18 cellular contexts compared by ENCODE assay signal in genomic region chr6:6643398-6643797, GRCh38. TPM values are rescaled to one million over a fixed set of nuclear protein-coding genes. Genes with fewer than 3 reads are reported as not detected.
DNase-seq lines count a peak whose midpoint lies in the region; ATAC-seq, FAIRE-seq and TF ChIP-seq lines count a peak whose summit lies in the region.
"Had no signal": no experiment of that assay in that cellular context is flagged by ENCODE, and none has a peak within 500 bp of the region (broad histone marks: within the 10 kb centered on the region; RNA-seq: fewer than 3 reads in every experiment).

No MANE protein-coding gene starts in this region.

- FAIRE-seq in GM12892 (lab: Jason Lieb, UNC) = peak; percentile 77

- no peak for DNase-seq in GM12892 (ENCODE audit: insufficient read length)
- no peak for DNase-seq in SK-N-DZ (ENCODE audit: low spot score)
- DNase-seq in SW480 (ENCODE audit: low spot score) = no peak
- no peak for DNase-seq in ureter (ENCODE audit: low spot score)
- DNase-seq: activated effector memory CD4-positive, alpha-beta T cell treated with Interleukin-2 at 50 U/mL for 16 hours; BE2C; hippocampal formation; ovary; stimulated activated CD4-positive, alpha-beta T cell treated with anti-CD3 and anti-CD28 coated beads, Interleukin-15, amount 100 ng/mL, for 24 hours had no signal

- TF ChIP-seq POLR2A in GM12892 (IDR thresholded peaks at IDR 0.05; ENCODE audit: low read depth, low read length) = peak; percentile 44; the same call in 1 of the 2 replicates

- ATAC-seq in GM19023 (IDR thresholded peaks at IDR 0.05; ENCODE audit: unreplicated experiment) (peak; percentile 87), HG02642 (IDR thresholded peaks at IDR 0.05; ENCODE audit: poor library complexity, unreplicated experiment) (peak; percentile 83), HG03460 (IDR thresholded peaks at IDR 0.05; ENCODE audit: unreplicated experiment) (peak; percentile 69), GM19324 (IDR thresholded peaks at IDR 0.05; ENCODE audit: low FRiP score, unreplicated experiment) (no peak)

RNA-seq across cellular contexts. Expression of gene LY86, which starts 54.9 kb away (rescaled TPM):
- polyA plus RNA-seq in GM12892 (2012; ENCODE audit: missing spikeins) = 130 TPM
- not detected in 2 replicates for polyA plus RNA-seq in SK-N-DZ (2014; cell fraction: cytosol; rRNA removed)
- not detected in 2 replicates for polyA plus RNA-seq in SK-N-DZ (2014; cell fraction: nucleus; rRNA removed)
- total RNA-seq in ureter = 1.8 TPM
- total RNA-seq: cardiac muscle cell, Daoy, epithelial cell of proximal tubule, lung microvascular endothelial cell, NCI-H460 had no signal
- polyA plus RNA-seq: cardiac muscle cell had no signal
